22 cellular contexts compared by ENCODE assay signal in the genomic region with DNA sequence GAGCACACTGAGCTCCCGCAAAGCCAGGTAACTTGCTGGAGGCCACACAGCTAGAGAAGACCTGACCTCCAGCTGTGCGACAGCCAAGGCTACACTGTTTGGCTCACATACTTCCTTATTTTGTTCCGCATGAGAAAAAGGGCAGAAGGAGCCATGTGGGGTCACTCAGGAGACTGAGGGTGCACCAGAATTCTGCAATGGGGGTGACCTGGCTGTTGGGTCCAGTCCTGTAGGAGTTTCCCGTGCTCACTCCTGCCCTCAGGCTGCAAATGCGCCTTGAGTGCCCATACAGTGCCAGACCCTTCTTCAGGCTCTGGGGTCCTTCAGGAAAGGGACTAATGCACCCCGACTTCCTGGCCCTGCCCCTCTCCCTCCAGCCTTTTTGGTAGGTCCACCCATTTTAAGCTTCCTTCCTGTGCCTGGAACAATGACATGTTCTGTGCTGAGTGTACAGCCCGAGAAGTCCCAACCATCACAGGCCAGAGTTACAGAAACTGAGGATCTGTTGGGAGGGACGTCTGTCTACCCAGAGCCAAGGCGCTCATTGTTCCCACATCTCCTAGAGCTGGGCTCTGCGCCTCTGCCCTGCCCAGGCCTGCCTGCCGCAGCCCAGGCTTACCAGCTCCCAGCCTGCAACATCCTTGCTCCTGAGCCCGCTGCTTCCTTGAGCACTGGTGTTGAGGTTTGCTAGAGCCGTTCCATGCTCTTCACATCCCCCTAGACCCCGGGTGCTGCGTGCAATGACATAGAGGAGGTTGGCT. TPM values are rescaled to one million over a fixed set of nuclear protein-coding genes. Genes with fewer than 3 reads are reported as not detected.
DNase-seq lines count a peak whose midpoint lies in the region; ATAC-seq and TF ChIP-seq lines count a peak whose summit lies in the region.
"Had no signal": no experiment of that assay in that cellular context is flagged by ENCODE, and none has a peak within 500 bp of the region (broad histone marks: within the 10 kb centered on the region; RNA-seq: fewer than 3 reads in every experiment).

No MANE protein-coding gene starts in this region.

- TF ChIP-seq CTCF in upper lobe of left lung (IDR thresholded peaks at IDR 0.05), result peak in 1 of 6 experiments; percentile 9

- no peaks in the 10 kb centered on the region for H3K27me3 ChIP-seq in upper lobe of left lung
- H3K27me3 ChIP-seq: brain microvascular endothelial cell, SJSA1 had no signal

- H3K9me3 ChIP-seq in upper lobe of left lung, result no peaks in the 10 kb centered on the region
- H3K9me3 ChIP-seq: SJSA1 had no signal

- peak overlapping the region; percentile 31 to 74 (median 56) for H3K27ac ChIP-seq in upper lobe of left lung
- H3K27ac ChIP-seq: brain microvascular endothelial cell, SJSA1 had no signal

- intact Hi-C loops in cardiac septum (cut with DNase I), result loop anchor here (5.0 kb wide), 1 partner anchor 43 kb away; no protein-coding TSS in a partner anchor

- TF ChIP-seq EP300 in upper lobe of left lung (IDR thresholded peaks at IDR 0.05), result peak in 3 of 4 donors; percentile 36 to 77 (median 54)

- 63 to 78% methylated on average over 13 to 15 of the region's 15 CpGs for WGBS in upper lobe of left lung, 2 donors

- no peak for ATAC-seq in upper lobe of left lung (ENCODE audit: low FRiP score in 2 of 2)
- no peak for ATAC-seq in HG03039 (IDR thresholded peaks at IDR 0.05; ENCODE audit: unreplicated experiment)
- ATAC-seq: activated CD8-positive, alpha-beta T cell treated with anti-CD3 and anti-CD28 coated beads, Interleukin-2, amount 10 ng/mL, durations not matched to agents 7 days and 5 days; left colon; stimulated activated naive CD8-positive, alpha-beta T cell treated with anti-CD3 and anti-CD28 coated beads, Interleukin-15, amount 100 ng/mL, for 72 hours had no signal

- H3K36me3 ChIP-seq in upper lobe of left lung, result no peaks in the 10 kb centered on the region
- H3K36me3 ChIP-seq: brain microvascular endothelial cell, SJSA1 had no signal

- H3K4me1 ChIP-seq in upper lobe of left lung, result peaks cover 26 to 53% (median 37%) of the 10 kb centered on the region in 4 donors
- H3K4me1 ChIP-seq: SJSA1 had no signal

- no peak overlapping the region for H3K4me3 ChIP-seq in upper lobe of left lung
- H3K4me3 ChIP-seq: coronary artery, SJSA1 had no signal

- no peak for TF ChIP-seq POLR2A in upper lobe of left lung (IDR thresholded peaks at IDR 0.05)

- DNase-seq in dermis blood vessel endothelial cell (peak; percentile 35), cardiac septum (ENCODE audit: low spot score) (peak; percentile 74), medulla oblongata (ENCODE audit: extremely low spot score) (peak; percentile 12), upper lobe of left lung (no peak), AG08395 (ENCODE audit: low spot score) (no peak), NCI-H2081 treated with DMSO at 0.1 percent for 48 hours (lab: John Stamatoyannopoulos, UW) (no peak)
- DNase-seq: activated B cell treated with CpG ODN at 0.5 μM for 24 hours; activated CD8-positive, alpha-beta T cell treated with anti-CD3 and anti-CD28 coated beads, Interleukin-2, amount 10 ng/mL, durations not matched to agents 7 days and 5 days; AML-193; brain microvascular endothelial cell; foreskin melanocyte; Kasumi-1; NCI-H1417 treated with DMSO at 0.1 percent for 48 hours; NCI-H2171 treated with DMSO at 0.1 percent for 48 hours; occipital lobe; OCI-M1; stimulated activated naive CD8-positive, alpha-beta T cell treated with anti-CD3 and anti-CD28 coated beads, Interleukin-15, amount 100 ng/mL, for 72 hours had no signal

RNA-seq across cellular contexts. Expression of a gene that starts 33.5 kb away (rescaled TPM):
- total RNA-seq in dermis blood vessel endothelial cell (361 and 441 TPM in 2 replicates), cardiac septum (40.3 TPM), upper lobe of left lung (100 to 1,000 TPM in 1 of 6 donors, 10 to 100 TPM in 5; 25.1 to 160 (median 68.8) TPM)
- total RNA-seq: activated B cell treated with CpG ODN at 0.5 μM for 24 hours, HT-29, SJSA1 had no signal

Comparison
In these comparisons a context has a peak if more than half of its experiments do, and no peak if none do; other contexts are left out.
1. DNase-seq: peak in dermis blood vessel endothelial cell (single experiment), cardiac septum (single experiment) and medulla oblongata (single experiment); none in upper lobe of left lung (0 of 2), AG08395 (single experiment) and NCI-H2081 treated with DMSO at 0.1 percent for 48 hours (single experiment).